Comparison of ENCODE assay signal across 1 cellular context in the genomic region with DNA sequence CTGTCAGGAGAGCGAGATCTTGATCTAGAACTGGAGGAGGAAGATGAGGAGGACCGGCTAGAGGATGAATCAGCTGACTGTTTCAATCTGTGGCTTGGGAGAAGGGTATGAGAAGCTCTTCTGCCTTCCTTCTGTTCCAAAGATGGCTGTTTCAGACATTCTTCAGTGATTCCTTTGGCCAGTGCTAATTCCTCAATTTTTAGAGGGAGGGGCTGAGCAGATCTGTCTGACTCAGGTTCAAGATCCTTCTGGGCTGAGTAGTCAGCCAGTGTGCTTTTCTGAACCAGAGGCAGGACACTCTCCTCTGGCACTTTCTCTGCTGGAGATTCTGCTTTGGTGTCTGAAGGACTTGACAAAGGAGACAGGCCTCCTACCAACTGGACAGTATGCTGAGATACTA.
TF ChIP-seq lines count a peak whose summit lies in the region.

No MANE protein-coding gene starts in this region.

TF ChIP-seq in GM23338, 12 proteins besides CTCF, POLR2A, EP300 and RAD21:
- TF ChIP-seq EZH2 (IDR thresholded peaks at IDR 0.05; ENCODE audit: low read depth, unreplicated experiment) = no peak
- TF ChIP-seq JUNB (IDR thresholded peaks at IDR 0.05; ENCODE audit: unreplicated experiment) = no peak
- TF ChIP-seq, protein P1, sequence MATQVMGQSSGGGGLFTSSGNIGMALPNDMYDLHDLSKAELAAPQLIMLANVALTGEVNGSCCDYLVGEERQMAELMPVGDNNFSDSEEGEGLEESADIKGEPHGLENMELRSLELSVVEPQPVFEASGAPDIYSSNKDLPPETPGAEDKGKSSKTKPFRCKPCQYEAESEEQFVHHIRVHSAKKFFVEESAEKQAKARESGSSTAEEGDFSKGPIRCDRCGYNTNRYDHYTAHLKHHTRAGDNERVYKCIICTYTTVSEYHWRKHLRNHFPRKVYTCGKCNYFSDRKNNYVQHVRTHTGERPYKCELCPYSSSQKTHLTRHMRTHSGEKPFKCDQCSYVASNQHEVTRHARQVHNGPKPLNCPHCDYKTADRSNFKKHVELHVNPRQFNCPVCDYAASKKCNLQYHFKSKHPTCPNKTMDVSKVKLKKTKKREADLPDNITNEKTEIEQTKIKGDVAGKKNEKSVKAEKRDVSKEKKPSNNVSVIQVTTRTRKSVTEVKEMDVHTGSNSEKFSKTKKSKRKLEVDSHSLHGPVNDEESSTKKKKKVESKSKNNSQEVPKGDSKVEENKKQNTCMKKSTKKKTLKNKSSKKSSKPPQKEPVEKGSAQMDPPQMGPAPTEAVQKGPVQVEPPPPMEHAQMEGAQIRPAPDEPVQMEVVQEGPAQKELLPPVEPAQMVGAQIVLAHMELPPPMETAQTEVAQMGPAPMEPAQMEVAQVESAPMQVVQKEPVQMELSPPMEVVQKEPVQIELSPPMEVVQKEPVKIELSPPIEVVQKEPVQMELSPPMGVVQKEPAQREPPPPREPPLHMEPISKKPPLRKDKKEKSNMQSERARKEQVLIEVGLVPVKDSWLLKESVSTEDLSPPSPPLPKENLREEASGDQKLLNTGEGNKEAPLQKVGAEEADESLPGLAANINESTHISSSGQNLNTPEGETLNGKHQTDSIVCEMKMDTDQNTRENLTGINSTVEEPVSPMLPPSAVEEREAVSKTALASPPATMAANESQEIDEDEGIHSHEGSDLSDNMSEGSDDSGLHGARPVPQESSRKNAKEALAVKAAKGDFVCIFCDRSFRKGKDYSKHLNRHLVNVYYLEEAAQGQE (IDR thresholded peaks at IDR 0.05; ENCODE audit: unreplicated experiment) = no peak
- no peak for TF ChIP-seq CREB1 (CRISPR knock-in tag; IDR thresholded peaks at IDR 0.05; ENCODE audit: low read depth)
- no peak for TF ChIP-seq NANOG (IDR thresholded peaks at IDR 0.05; ENCODE audit: borderline replicate concordance)
- no peak for TF ChIP-seq ZNF114 (CRISPR knock-in tag; IDR thresholded peaks at IDR 0.05)
- no peak for TF ChIP-seq EZH2phosphoT487 (IDR thresholded peaks at IDR 0.05; ENCODE audit: unreplicated experiment)
- TF ChIP-seq, protein P2, sequence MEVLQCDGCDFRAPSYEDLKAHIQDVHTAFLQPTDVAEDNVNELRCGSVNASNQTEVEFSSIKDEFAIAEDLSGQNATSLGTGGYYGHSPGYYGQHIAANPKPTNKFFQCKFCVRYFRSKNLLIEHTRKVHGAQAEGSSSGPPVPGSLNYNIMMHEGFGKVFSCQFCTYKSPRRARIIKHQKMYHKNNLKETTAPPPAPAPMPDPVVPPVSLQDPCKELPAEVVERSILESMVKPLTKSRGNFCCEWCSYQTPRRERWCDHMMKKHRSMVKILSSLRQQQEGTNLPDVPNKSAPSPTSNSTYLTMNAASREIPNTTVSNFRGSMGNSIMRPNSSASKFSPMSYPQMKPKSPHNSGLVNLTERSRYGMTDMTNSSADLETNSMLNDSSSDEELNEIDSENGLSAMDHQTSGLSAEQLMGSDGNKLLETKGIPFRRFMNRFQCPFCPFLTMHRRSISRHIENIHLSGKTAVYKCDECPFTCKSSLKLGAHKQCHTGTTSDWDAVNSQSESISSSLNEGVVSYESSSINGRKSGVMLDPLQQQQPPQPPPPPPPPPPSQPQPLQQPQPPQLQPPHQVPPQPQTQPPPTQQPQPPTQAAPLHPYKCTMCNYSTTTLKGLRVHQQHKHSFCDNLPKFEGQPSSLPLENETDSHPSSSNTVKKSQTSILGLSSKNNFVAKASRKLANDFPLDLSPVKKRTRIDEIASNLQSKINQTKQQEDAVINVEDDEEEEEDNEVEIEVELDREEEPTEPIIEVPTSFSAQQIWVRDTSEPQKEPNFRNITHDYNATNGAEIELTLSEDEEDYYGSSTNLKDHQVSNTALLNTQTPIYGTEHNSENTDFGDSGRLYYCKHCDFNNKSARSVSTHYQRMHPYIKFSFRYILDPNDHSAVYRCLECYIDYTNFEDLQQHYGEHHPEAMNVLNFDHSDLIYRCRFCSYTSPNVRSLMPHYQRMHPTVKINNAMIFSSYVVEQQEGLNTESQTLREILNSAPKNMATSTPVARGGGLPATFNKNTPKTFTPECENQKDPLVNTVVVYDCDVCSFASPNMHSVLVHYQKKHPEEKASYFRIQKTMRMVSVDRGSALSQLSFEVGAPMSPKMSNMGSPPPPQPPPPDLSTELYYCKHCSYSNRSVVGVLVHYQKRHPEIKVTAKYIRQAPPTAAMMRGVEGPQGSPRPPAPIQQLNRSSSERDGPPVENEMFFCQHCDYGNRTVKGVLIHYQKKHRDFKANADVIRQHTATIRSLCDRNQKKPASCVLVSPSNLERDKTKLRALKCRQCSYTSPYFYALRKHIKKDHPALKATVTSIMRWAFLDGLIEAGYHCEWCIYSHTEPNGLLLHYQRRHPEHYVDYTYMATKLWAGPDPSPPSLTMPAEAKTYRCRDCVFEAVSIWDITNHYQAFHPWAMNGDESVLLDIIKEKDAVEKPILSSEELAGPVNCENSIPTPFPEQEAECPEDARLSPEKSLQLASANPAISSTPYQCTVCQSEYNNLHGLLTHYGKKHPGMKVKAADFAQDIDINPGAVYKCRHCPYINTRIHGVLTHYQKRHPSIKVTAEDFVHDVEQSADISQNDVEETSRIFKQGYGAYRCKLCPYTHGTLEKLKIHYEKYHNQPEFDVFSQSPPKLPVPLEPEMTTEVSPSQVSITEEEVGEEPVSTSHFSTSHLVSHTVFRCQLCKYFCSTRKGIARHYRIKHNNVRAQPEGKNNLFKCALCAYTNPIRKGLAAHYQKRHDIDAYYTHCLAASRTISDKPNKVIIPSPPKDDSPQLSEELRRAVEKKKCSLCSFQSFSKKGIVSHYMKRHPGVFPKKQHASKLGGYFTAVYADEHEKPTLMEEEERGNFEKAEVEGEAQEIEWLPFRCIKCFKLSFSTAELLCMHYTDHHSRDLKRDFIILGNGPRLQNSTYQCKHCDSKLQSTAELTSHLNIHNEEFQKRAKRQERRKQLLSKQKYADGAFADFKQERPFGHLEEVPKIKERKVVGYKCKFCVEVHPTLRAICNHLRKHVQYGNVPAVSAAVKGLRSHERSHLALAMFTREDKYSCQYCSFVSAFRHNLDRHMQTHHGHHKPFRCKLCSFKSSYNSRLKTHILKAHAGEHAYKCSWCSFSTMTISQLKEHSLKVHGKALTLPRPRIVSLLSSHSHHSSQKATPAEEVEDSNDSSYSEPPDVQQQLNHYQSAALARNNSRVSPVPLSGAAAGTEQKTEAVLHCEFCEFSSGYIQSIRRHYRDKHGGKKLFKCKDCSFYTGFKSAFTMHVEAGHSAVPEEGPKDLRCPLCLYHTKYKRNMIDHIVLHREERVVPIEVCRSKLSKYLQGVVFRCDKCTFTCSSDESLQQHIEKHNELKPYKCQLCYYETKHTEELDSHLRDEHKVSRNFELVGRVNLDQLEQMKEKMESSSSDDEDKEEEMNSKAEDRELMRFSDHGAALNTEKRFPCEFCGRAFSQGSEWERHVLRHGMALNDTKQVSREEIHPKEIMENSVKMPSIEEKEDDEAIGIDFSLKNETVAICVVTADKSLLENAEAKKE (CRISPR knock-in tag; IDR thresholded peaks at IDR 0.05) = no peak
- TF ChIP-seq, protein P3, sequence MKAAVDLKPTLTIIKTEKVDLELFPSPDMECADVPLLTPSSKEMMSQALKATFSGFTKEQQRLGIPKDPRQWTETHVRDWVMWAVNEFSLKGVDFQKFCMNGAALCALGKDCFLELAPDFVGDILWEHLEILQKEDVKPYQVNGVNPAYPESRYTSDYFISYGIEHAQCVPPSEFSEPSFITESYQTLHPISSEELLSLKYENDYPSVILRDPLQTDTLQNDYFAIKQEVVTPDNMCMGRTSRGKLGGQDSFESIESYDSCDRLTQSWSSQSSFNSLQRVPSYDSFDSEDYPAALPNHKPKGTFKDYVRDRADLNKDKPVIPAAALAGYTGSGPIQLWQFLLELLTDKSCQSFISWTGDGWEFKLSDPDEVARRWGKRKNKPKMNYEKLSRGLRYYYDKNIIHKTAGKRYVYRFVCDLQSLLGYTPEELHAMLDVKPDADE (IDR thresholded peaks at IDR 0.05) = no peak
- TF ChIP-seq STAT1 (IDR thresholded peaks at IDR 0.05; ENCODE audit: unreplicated experiment) = no peak
- no peak for TF ChIP-seq POLR2AphosphoS5 (IDR thresholded peaks at IDR 0.05; ENCODE audit: low read depth)
